In genomic region chr1:10472220-10473144, GRCh38 we compare ENCODE assay signal across 1 cellular context.
TF ChIP-seq lines count a peak whose summit lies in the region.

A gene with protein sequence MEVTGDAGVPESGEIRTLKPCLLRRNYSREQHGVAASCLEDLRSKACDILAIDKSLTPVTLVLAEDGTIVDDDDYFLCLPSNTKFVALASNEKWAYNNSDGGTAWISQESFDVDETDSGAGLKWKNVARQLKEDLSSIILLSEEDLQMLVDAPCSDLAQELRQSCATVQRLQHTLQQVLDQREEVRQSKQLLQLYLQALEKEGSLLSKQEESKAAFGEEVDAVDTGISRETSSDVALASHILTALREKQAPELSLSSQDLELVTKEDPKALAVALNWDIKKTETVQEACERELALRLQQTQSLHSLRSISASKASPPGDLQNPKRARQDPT (minus strand): TSS chr1:10472529. CDS start chr1:10472458, 71 bp downstream.

TF ChIP-seq in HEK293, 187 proteins besides CTCF, POLR2A, EP300 and RAD21 (continued from another document and continues in another):
- TF ChIP-seq ZBTB49 (tag by site-specific recombination; IDR thresholded peaks at IDR 0.05; ENCODE audit: low read depth) (no peak), ZNF24 (tag by site-specific recombination; IDR thresholded peaks at IDR 0.05) (0 out of 2 replicates have a peak, but pooled peaks have one; percentile 74), ZNF10 (tag by site-specific recombination; IDR thresholded peaks at IDR 0.05) (no peak), ZNF362 (tag by site-specific recombination; IDR thresholded peaks at IDR 0.05) (no peak), ZNF155 (tag by site-specific recombination; IDR thresholded peaks at IDR 0.05) (no peak), ZNF658 (tag by site-specific recombination; IDR thresholded peaks at IDR 0.05) (no peak), ZSCAN23 (tag by site-specific recombination; IDR thresholded peaks at IDR 0.05) (no peak), PBX3 (CRISPR knock-in tag; IDR thresholded peaks at IDR 0.05) (0 out of 2 replicates have a peak, but pooled peaks have one; percentile 64), ZNF114 (tag by site-specific recombination; IDR thresholded peaks at IDR 0.05) (no peak), GLI2 (tag by site-specific recombination; IDR thresholded peaks at IDR 0.05; ENCODE audit: borderline replicate concordance, low read depth) (no peak), ZBTB26 (tag by site-specific recombination; optimal IDR thresholded peaks at IDR 0.05) (peak; percentile 55), SALL2 (tag by site-specific recombination; IDR thresholded peaks at IDR 0.05; ENCODE audit: borderline replicate concordance) (no peak), SETDB1 (IDR thresholded peaks at IDR 0.05; ENCODE audit: insufficient read length, low read length) (no peak), ZNF623 (tag by site-specific recombination; IDR thresholded peaks at IDR 0.05) (no peak), KLF9 (tag by site-specific recombination; IDR thresholded peaks at IDR 0.05; ENCODE audit: low read depth) (peak; percentile 81), ZNF324 (tag by site-specific recombination; IDR thresholded peaks at IDR 0.05) (peak; percentile 80; the same call in 1 of the 2 replicates), ZNF768 (tag by site-specific recombination; IDR thresholded peaks at IDR 0.05) (no peak), ZNF280D (tag by site-specific recombination; IDR thresholded peaks at IDR 0.05) (no peak), ZNF423 (tag by site-specific recombination; IDR thresholded peaks at IDR 0.05) (no peak), IKZF3 (tag by site-specific recombination; IDR thresholded peaks at IDR 0.05) (no peak), BCL11A (tag by site-specific recombination; IDR thresholded peaks at IDR 0.05; ENCODE audit: low read depth) (peak; percentile 58; the same call in 1 of the 2 replicates), ZNF518A (tag by site-specific recombination; conservative IDR thresholded peaks at IDR 0.05; ENCODE audit: low read depth) (peak; percentile 66; the same call in 1 of the 2 replicates)
- TF ChIP-seq, protein P1, sequence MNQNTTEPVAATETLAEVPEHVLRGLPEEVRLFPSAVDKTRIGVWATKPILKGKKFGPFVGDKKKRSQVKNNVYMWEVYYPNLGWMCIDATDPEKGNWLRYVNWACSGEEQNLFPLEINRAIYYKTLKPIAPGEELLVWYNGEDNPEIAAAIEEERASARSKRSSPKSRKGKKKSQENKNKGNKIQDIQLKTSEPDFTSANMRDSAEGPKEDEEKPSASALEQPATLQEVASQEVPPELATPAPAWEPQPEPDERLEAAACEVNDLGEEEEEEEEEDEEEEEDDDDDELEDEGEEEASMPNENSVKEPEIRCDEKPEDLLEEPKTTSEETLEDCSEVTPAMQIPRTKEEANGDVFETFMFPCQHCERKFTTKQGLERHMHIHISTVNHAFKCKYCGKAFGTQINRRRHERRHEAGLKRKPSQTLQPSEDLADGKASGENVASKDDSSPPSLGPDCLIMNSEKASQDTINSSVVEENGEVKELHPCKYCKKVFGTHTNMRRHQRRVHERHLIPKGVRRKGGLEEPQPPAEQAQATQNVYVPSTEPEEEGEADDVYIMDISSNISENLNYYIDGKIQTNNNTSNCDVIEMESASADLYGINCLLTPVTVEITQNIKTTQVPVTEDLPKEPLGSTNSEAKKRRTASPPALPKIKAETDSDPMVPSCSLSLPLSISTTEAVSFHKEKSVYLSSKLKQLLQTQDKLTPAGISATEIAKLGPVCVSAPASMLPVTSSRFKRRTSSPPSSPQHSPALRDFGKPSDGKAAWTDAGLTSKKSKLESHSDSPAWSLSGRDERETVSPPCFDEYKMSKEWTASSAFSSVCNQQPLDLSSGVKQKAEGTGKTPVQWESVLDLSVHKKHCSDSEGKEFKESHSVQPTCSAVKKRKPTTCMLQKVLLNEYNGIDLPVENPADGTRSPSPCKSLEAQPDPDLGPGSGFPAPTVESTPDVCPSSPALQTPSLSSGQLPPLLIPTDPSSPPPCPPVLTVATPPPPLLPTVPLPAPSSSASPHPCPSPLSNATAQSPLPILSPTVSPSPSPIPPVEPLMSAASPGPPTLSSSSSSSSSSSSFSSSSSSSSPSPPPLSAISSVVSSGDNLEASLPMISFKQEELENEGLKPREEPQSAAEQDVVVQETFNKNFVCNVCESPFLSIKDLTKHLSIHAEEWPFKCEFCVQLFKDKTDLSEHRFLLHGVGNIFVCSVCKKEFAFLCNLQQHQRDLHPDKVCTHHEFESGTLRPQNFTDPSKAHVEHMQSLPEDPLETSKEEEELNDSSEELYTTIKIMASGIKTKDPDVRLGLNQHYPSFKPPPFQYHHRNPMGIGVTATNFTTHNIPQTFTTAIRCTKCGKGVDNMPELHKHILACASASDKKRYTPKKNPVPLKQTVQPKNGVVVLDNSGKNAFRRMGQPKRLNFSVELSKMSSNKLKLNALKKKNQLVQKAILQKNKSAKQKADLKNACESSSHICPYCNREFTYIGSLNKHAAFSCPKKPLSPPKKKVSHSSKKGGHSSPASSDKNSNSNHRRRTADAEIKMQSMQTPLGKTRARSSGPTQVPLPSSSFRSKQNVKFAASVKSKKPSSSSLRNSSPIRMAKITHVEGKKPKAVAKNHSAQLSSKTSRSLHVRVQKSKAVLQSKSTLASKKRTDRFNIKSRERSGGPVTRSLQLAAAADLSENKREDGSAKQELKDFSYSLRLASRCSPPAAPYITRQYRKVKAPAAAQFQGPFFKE (tag by site-specific recombination; IDR thresholded peaks at IDR 0.05; ENCODE audit: borderline replicate concordance) = no peak
- TF ChIP-seq, protein P2, sequence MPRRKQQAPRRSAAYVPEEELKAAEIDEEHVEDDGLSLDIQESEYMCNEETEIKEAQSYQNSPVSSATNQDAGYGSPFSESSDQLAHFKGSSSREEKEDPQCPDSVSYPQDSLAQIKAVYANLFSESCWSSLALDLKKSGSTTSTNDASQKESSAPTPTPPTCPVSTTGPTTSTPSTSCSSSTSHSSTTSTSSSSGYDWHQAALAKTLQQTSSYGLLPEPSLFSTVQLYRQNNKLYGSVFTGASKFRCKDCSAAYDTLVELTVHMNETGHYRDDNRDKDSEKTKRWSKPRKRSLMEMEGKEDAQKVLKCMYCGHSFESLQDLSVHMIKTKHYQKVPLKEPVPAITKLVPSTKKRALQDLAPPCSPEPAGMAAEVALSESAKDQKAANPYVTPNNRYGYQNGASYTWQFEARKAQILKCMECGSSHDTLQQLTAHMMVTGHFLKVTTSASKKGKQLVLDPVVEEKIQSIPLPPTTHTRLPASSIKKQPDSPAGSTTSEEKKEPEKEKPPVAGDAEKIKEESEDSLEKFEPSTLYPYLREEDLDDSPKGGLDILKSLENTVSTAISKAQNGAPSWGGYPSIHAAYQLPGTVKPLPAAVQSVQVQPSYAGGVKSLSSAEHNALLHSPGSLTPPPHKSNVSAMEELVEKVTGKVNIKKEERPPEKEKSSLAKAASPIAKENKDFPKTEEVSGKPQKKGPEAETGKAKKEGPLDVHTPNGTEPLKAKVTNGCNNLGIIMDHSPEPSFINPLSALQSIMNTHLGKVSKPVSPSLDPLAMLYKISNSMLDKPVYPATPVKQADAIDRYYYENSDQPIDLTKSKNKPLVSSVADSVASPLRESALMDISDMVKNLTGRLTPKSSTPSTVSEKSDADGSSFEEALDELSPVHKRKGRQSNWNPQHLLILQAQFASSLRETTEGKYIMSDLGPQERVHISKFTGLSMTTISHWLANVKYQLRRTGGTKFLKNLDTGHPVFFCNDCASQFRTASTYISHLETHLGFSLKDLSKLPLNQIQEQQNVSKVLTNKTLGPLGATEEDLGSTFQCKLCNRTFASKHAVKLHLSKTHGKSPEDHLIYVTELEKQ (tag by site-specific recombination; IDR thresholded peaks at IDR 0.05; ENCODE audit: borderline replicate concordance) = no peak
